1 cellular context compared by ENCODE assay signal in genomic region chr15:101091080-101092017, GRCh38.
TF ChIP-seq lines count a peak whose summit lies in the region.

No MANE protein-coding gene starts in this region.

TF ChIP-seq in HepG2, 621 proteins besides CTCF, POLR2A, EP300 and RAD21 (continued from another document and continues in another):
- TF ChIP-seq ZNF746 (CRISPR knock-in tag; IDR thresholded peaks at IDR 0.05) (peak; percentile 46; the same call in 1 of the 2 replicates), TFDP1 (CRISPR knock-in tag; IDR thresholded peaks at IDR 0.05; ENCODE audit: borderline replicate concordance) (peak; percentile 63; the same call in 1 of the 2 replicates), RELA (CRISPR knock-in tag; IDR thresholded peaks at IDR 0.05) (no peak; the same call in 1 of the 2 replicates), SKIL (CRISPR knock-in tag; IDR thresholded peaks at IDR 0.05; ENCODE audit: borderline replicate concordance) (peak; percentile 94), ZNF281 (CRISPR knock-in tag; IDR thresholded peaks at IDR 0.05; ENCODE audit: borderline replicate concordance) (peak; percentile 80; the same call in 1 of the 2 replicates), ZNF362 (CRISPR knock-in tag; IDR thresholded peaks at IDR 0.05; ENCODE audit: borderline replicate concordance) (peak; percentile 65; the same call in 1 of the 2 replicates), ZNF430 (CRISPR knock-in tag; IDR thresholded peaks at IDR 0.05) (0 out of 2 replicates have a peak, but pooled peaks have one; percentile 22), ZNF383 (CRISPR knock-in tag; IDR thresholded peaks at IDR 0.05; ENCODE audit: borderline replicate concordance) (no peak), HBP1 (CRISPR knock-in tag; IDR thresholded peaks at IDR 0.05; ENCODE audit: low read depth) (0 out of 2 replicates have a peak, but pooled peaks have one; percentile 16), NFYB (CRISPR knock-in tag; IDR thresholded peaks at IDR 0.05) (no peak), UBTF (CRISPR knock-in tag; IDR thresholded peaks at IDR 0.05) (peak; percentile 59), RFXANK (CRISPR knock-in tag; IDR thresholded peaks at IDR 0.05) (no peak), GFI1 (CRISPR knock-in tag; IDR thresholded peaks at IDR 0.05; ENCODE audit: borderline replicate concordance) (peak; percentile 90), CAMTA2 (CRISPR knock-in tag; IDR thresholded peaks at IDR 0.05; ENCODE audit: borderline replicate concordance) (0 out of 2 replicates have a peak, but pooled peaks have one; percentile 40), ZNF550 (CRISPR knock-in tag; IDR thresholded peaks at IDR 0.05; ENCODE audit: borderline replicate concordance) (0 out of 2 replicates have a peak, but pooled peaks have one; percentile 37), EHMT2 (IDR thresholded peaks at IDR 0.05; ENCODE audit: borderline replicate concordance, low read depth, low read length) (no peak; the same call in 1 of the 2 replicates), DR1 (CRISPR knock-in tag; IDR thresholded peaks at IDR 0.05) (0 out of 2 replicates have a peak, but pooled peaks have one; percentile 47), GPBP1L1 (CRISPR knock-in tag; IDR thresholded peaks at IDR 0.05) (no peak), DMAP1 (CRISPR knock-in tag; IDR thresholded peaks at IDR 0.05) (peak; percentile 65), ZNF800 (CRISPR knock-in tag; IDR thresholded peaks at IDR 0.05) (no peak), MNT (IDR thresholded peaks at IDR 0.05) (peak; percentile 17; the same call in 1 of the 2 replicates), SYNCRIP (IDR thresholded peaks at IDR 0.05; ENCODE audit: insufficient read depth, low read depth, low read length) (no peak), ZNF75D (CRISPR knock-in tag; IDR thresholded peaks at IDR 0.05; ENCODE audit: borderline replicate concordance) (no peak), ZNF646 (CRISPR knock-in tag; IDR thresholded peaks at IDR 0.05) (0 out of 2 replicates have a peak, but pooled peaks have one; percentile 41), PHF8 (CRISPR knock-in tag; IDR thresholded peaks at IDR 0.05) (peak; percentile 55; the same call in 1 of the 2 replicates), SOX13 (IDR thresholded peaks at IDR 0.05) (no peak), SOX13 (CRISPR knock-in tag; conservative IDR thresholded peaks at IDR 0.05 in 1 of 2, IDR thresholded peaks at IDR 0.05 in 1 of 2) (peak in 1 of 2 experiments; percentile 94; a peak in 2 of 4 replicates), ZNF124 (CRISPR knock-in tag; IDR thresholded peaks at IDR 0.05) (no peak; the same call in none of the 2 replicates), ZNF572 (CRISPR knock-in tag; IDR thresholded peaks at IDR 0.05) (no peak), ZNF282 (IDR thresholded peaks at IDR 0.05; ENCODE audit: partially characterized antibody) (no peak), ZBTB42 (CRISPR knock-in tag; IDR thresholded peaks at IDR 0.05) (no peak)
